In genomic region chr2:187252063-187252462, GRCh38 we compare ENCODE assay signal across 2 cellular contexts.
TF ChIP-seq lines count a peak whose summit lies in the region.

No MANE protein-coding gene starts in this region.

TF ChIP-seq in GM23338, 12 proteins besides CTCF, POLR2A, EP300 and RAD21:
- TF ChIP-seq ZNF331 (CRISPR knock-in tag; IDR thresholded peaks at IDR 0.05; ENCODE audit: low read depth) (no peak), ETS1 (IDR thresholded peaks at IDR 0.05) (no peak), REST (IDR thresholded peaks at IDR 0.05; ENCODE audit: unreplicated experiment) (no peak), EZH2phosphoT487 (IDR thresholded peaks at IDR 0.05; ENCODE audit: unreplicated experiment) (no peak)
TF ChIP-seq in GM23338: peak in this region for 0.

TF ChIP-seq in H1, 55 proteins besides CTCF, POLR2A, EP300 and RAD21:
- TF ChIP-seq GTF2F1 (IDR thresholded peaks at IDR 0.05; ENCODE audit: borderline replicate concordance, low read depth, low read length) = no peak
- no peak for TF ChIP-seq PHF8 (conservative IDR thresholded peaks at IDR 0.05; ENCODE audit: low read depth, low read length)
- TF ChIP-seq TAF1 (IDR thresholded peaks at IDR 0.05; ENCODE audit: low read depth, low read length) = no peak
- no peak for TF ChIP-seq CTBP2 (IDR thresholded peaks at IDR 0.05; ENCODE audit: borderline replicate concordance, insufficient read depth, insufficient read length, low read length)
- no peak for TF ChIP-seq JUN (IDR thresholded peaks at IDR 0.05; ENCODE audit: low read depth, low read length)
- TF ChIP-seq ASH2L (IDR thresholded peaks at IDR 0.05; ENCODE audit: low read length) = no peak
- no peak for TF ChIP-seq SIRT6 (IDR thresholded peaks at IDR 0.05; ENCODE audit: low read length)
- no peak for TF ChIP-seq MAFK (IDR thresholded peaks at IDR 0.05; ENCODE audit: low read depth, low read length)
- TF ChIP-seq SP4 (IDR thresholded peaks at IDR 0.05; ENCODE audit: low read length) = no peak
- no peak for TF ChIP-seq YY1 (IDR thresholded peaks at IDR 0.05; ENCODE audit: low read depth, low read length)
- TF ChIP-seq TAF7 (optimal IDR thresholded peaks at IDR 0.05; ENCODE audit: borderline replicate concordance, low read depth, low read length) = no peak
- TF ChIP-seq SUZ12 (IDR thresholded peaks at IDR 0.05; ENCODE audit: low read length) = no peak
- TF ChIP-seq MAX (IDR thresholded peaks at IDR 0.05) = no peak
- TF ChIP-seq ATF2 (IDR thresholded peaks at IDR 0.05; ENCODE audit: low read length) = no peak
- TF ChIP-seq POLR2AphosphoS5 (IDR thresholded peaks at IDR 0.05; ENCODE audit: low read depth, low read length) = no peak
- no peak for TF ChIP-seq CBX5 (IDR thresholded peaks at IDR 0.05; ENCODE audit: low read depth, low read length)
- no peak for TF ChIP-seq NANOG (IDR thresholded peaks at IDR 0.05; ENCODE audit: insufficient read depth, low read depth, low read length, poor library complexity, severe bottlenecking)
- TF ChIP-seq RNF2 (IDR thresholded peaks at IDR 0.05; ENCODE audit: borderline replicate concordance, low read depth, low read length, missing control alignments, poor library complexity, severe bottlenecking) = no peak
- no peak for TF ChIP-seq JUND (IDR thresholded peaks at IDR 0.05; ENCODE audit: low read length)
